ENCODE assay signal across 33 cellular contexts in the genomic region with DNA sequence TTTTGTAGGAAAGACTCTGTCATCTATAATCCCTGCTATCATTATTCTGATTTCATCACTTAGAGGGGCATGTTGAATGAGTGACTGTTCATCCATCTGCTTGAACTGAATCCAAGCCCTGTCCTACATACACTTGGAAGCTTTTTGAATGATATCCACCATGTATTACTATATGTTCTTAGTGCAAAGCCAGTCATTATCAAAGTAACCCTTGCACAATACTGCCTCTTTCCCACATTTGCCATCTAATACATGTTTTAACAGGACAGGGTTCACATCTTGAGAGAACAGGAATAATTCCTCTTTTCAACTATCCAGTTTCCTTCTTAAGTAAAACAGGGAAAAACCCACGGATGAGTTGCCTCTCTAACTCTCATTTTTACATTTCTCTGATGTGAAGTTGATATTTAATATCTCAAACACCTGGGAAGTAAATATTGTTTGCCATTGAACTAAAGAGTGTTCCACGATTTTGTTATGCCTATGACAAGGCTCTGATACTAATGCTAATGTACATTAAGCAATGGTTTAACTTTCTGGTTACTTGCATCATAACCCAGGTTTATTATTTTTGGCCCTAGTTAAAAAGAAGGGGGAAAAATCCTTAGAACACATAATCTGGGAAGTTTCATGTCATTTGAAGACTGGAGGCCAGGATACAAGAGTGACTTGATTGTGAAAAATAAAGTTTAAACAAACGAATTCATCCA.
DNase-seq lines count a peak whose midpoint lies in the region; ATAC-seq and TF ChIP-seq lines count a peak whose summit lies in the region.
"Had no signal": no experiment of that assay in that cellular context is flagged by ENCODE, and none has a peak within 500 bp of the region (broad histone marks: within the 10 kb centered on the region; RNA-seq: fewer than 3 reads in every experiment).

No MANE protein-coding gene starts in this region.

- ATAC-seq in gastroesophageal sphincter = no peak
- ATAC-seq: activated CD8-positive, alpha-beta T cell treated with anti-CD3 and anti-CD28 coated beads for 36 hours; CD8-positive, alpha-beta T cell; GM12878; K562; left lobe of liver; naive thymus-derived CD4-positive, alpha-beta T cell; sciatic nerve had no signal

- 20 to 34% methylated on average over 3 of the region's 3 CpGs for WGBS in esophagus squamous epithelium, 2 donors
- WGBS in gastroesophageal sphincter (ENCODE audit: low coverage in 1 of 2), 2 donors = 29 to 61% methylated on average over 3 of the region's 3 CpGs

- no peaks in the 10 kb centered on the region for H3K9me3 Mint-ChIP-seq in MCF 10A (ENCODE audit: unreplicated experiment)
- H3K9me3 Mint-ChIP-seq: activated CD8-positive, alpha-beta T cell treated with anti-CD3 and anti-CD28 coated beads for 36 hours; CD8-positive, alpha-beta T cell had no signal

- H2AFZ ChIP-seq in osteoblast (ENCODE audit: low read length) = no peak overlapping the region

- no peak overlapping the region for H3K4me2 ChIP-seq in osteoblast (ENCODE audit: insufficient read depth, low read length)

- no peaks in the 10 kb centered on the region for H4K20me1 ChIP-seq in osteoblast (ENCODE audit: insufficient read depth, low read length)

- H3K9me3 ChIP-seq in breast epithelium = no peaks in the 10 kb centered on the region
- no peaks in the 10 kb centered on the region for H3K9me3 ChIP-seq in esophagus squamous epithelium
- no peaks in the 10 kb centered on the region for H3K9me3 ChIP-seq in osteoblast (ENCODE audit: low read depth, low read length)
- H3K9me3 ChIP-seq in gastroesophageal sphincter = no peaks in the 10 kb centered on the region
- H3K9me3 ChIP-seq: adrenal gland, ovary, testis had no signal

- CTCF ChIA-PET in MCF 10A (lab: Yijun Ruan, JAX) = no interaction called here

- BruUV-seq in MCF 10A (replicated peaks; lab: Mats Ljungman, UMichigan) = no TSS peak

- DNase-seq in MCF 10A (ENCODE audit: unreplicated experiment) (peak; percentile 78), breast epithelium (ENCODE audit: low spot score in 2 of 2) (no peak), esophagus squamous epithelium (lab: John Stamatoyannopoulos, UW) (no peak), osteoblast (ENCODE audit: insufficient read length, low spot score, missing footprints) (no peak), SK-N-DZ (ENCODE audit: low spot score) (no peak), SIG-M5 (lab: John Stamatoyannopoulos, UW) (no peak)
- no peak for DNase-seq in activated CD4-positive, alpha-beta T cell treated with anti-CD3 and anti-CD28 coated beads for 1 hour
- DNase-seq: 8988T; activated CD4-positive, CD25-positive, alpha-beta regulatory T cell; activated CD8-positive, alpha-beta T cell treated with anti-CD3 and anti-CD28 coated beads for 36 hours; activated gamma-delta T cell treated with Interleukin-2 at 50 U/mL for 16 hours; activated T-cell treated with anti-CD3 and anti-CD28 coated beads, Interleukin-2, amount 50 U/mL, for 1 hour; adrenal gland; AML-193; CD8-positive, alpha-beta T cell; central memory CD4-positive, alpha-beta T cell; DMS79; erythroblast; HFFc6; naive thymus-derived CD4-positive, alpha-beta T cell; NCI-H146; NCI-H2171; NCI-H524 treated with DMSO at 0.1 percent for 48 hours; ovary; RPMI8226; stimulated activated CD4-positive, alpha-beta T cell treated with anti-CD3 and anti-CD28 coated beads, Interleukin-2, amount 100 ng/mL, for 24 hours; stimulated activated naive CD4-positive, alpha-beta T cell; testis had no signal

- POLR2A ChIA-PET in MCF 10A (lab: Yijun Ruan, JAX) = interaction anchor here (1.1 to 1.4 kb wide), 2 partner anchors 17 to 27 kb away, joined by 3 to 5 read pairs; no protein-coding TSS in a partner anchor

- TF ChIP-seq CTCF in MCF 10A (IDR thresholded peaks at IDR 0.05; ENCODE audit: unreplicated experiment) (no peak), breast epithelium (IDR thresholded peaks at IDR 0.05) (no peak), esophagus squamous epithelium (IDR thresholded peaks at IDR 0.05) (no peak), osteoblast (IDR thresholded peaks at IDR 0.05; ENCODE audit: extremely low read depth, low read depth, low read length) (no peak), gastroesophageal sphincter (IDR thresholded peaks at IDR 0.05) (no peak)

- peak overlapping the region; percentile 73 for H3K27ac Mint-ChIP-seq in MCF 10A (ENCODE audit: low read depth, unreplicated experiment)
- H3K27ac Mint-ChIP-seq: activated CD8-positive, alpha-beta T cell treated with anti-CD3 and anti-CD28 coated beads for 36 hours; CD8-positive, alpha-beta T cell; HFFc6; naive thymus-derived CD4-positive, alpha-beta T cell had no signal

- H3K27me3 Mint-ChIP-seq in MCF 10A (ENCODE audit: insufficient read depth, unreplicated experiment) = no peaks in the 10 kb centered on the region

- TF ChIP-seq EP300 in gastroesophageal sphincter (IDR thresholded peaks at IDR 0.05) = no peak

- H3K4me3 Mint-ChIP-seq in MCF 10A (ENCODE audit: unreplicated experiment) = peak overlapping the region; percentile 16
- H3K4me3 Mint-ChIP-seq: activated CD8-positive, alpha-beta T cell treated with anti-CD3 and anti-CD28 coated beads for 36 hours; CD8-positive, alpha-beta T cell; HFFc6; naive thymus-derived CD4-positive, alpha-beta T cell had no signal

- no peaks in the 10 kb centered on the region for H3K27me3 ChIP-seq in breast epithelium
- no peaks in the 10 kb centered on the region for H3K27me3 ChIP-seq in esophagus squamous epithelium
- no peaks in the 10 kb centered on the region for H3K27me3 ChIP-seq in osteoblast (ENCODE audit: insufficient read depth, low read length)
- H3K27me3 ChIP-seq in gastroesophageal sphincter = no peaks in the 10 kb centered on the region
- H3K27me3 ChIP-seq: adrenal gland, ovary, testis had no signal

- H3K4me3 ChIP-seq in breast epithelium (no peak overlapping the region), esophagus squamous epithelium (no peak overlapping the region), osteoblast (ENCODE audit: insufficient read depth, low read length) (no peak overlapping the region), gastroesophageal sphincter (no peak overlapping the region)
- H3K4me3 ChIP-seq: adrenal gland, GM12878, K562, ovary, testis had no signal

- H3K4me1 ChIP-seq in breast epithelium (no peaks in the 10 kb centered on the region), esophagus squamous epithelium (peaks cover 0 to 40% (median 11%) of the 10 kb centered on the region in 3 donors), osteoblast (ENCODE audit: insufficient read depth, low read length) (peaks cover 32% of the 10 kb centered on the region), gastroesophageal sphincter (peaks cover 0 to 14% (median 0%) of the 10 kb centered on the region in 3 donors)

- H3K4me1 Mint-ChIP-seq in MCF 10A (ENCODE audit: insufficient read depth, unreplicated experiment) = peaks cover 23% of the 10 kb centered on the region
- H3K4me1 Mint-ChIP-seq: naive thymus-derived CD4-positive, alpha-beta T cell had no signal

- no peak for TF ChIP-seq POLR2A in breast epithelium (IDR thresholded peaks at IDR 0.05)
- no peak for TF ChIP-seq POLR2A in esophagus squamous epithelium (IDR thresholded peaks at IDR 0.05)
- no peak for TF ChIP-seq POLR2A in gastroesophageal sphincter (IDR thresholded peaks at IDR 0.05)

- intact Hi-C loops in MCF 10A (cut with micrococcal nuclease) = no loop called here
- intact Hi-C loops in breast epithelium (cut with DNase I; ENCODE audit: low total_unique reads) = no loop called here
- intact Hi-C loops in esophagus squamous epithelium (cut with DNase I) = no loop called here

- no peaks in the 10 kb centered on the region for H3K79me2 ChIP-seq in osteoblast (ENCODE audit: insufficient read depth, low read length)

- no peaks in the 10 kb centered on the region for H3K36me3 Mint-ChIP-seq in MCF 10A (ENCODE audit: insufficient read depth, unreplicated experiment)
- H3K36me3 Mint-ChIP-seq: CD8-positive, alpha-beta T cell had no signal

- H3K36me3 ChIP-seq in breast epithelium (no peaks in the 10 kb centered on the region), esophagus squamous epithelium (no peaks in the 10 kb centered on the region), osteoblast (ENCODE audit: insufficient read depth, low read length) (no peaks in the 10 kb centered on the region), gastroesophageal sphincter (no peaks in the 10 kb centered on the region)
- H3K36me3 ChIP-seq: adrenal gland, ovary had no signal

- H3K27ac ChIP-seq in breast epithelium = no peak overlapping the region
- H3K27ac ChIP-seq in esophagus squamous epithelium = peak overlapping the region; percentile 16 to 64 (median 52)
- H3K27ac ChIP-seq in osteoblast (ENCODE audit: low read depth, low read length) = peak overlapping the region; percentile 69
- H3K27ac ChIP-seq in gastroesophageal sphincter = no peak overlapping the region
- H3K27ac ChIP-seq: adrenal gland, ovary, testis had no signal

Comparison
In these comparisons a context has a peak if more than half of its experiments do, and no peak if none do; other contexts are left out.
1. H3K27ac ChIP-seq: peak in esophagus squamous epithelium (4 of 4) and osteoblast (single experiment); none in breast epithelium (0 of 2) and gastroesophageal sphincter (0 of 4).